8 cellular contexts compared by ENCODE assay signal in the genomic region with DNA sequence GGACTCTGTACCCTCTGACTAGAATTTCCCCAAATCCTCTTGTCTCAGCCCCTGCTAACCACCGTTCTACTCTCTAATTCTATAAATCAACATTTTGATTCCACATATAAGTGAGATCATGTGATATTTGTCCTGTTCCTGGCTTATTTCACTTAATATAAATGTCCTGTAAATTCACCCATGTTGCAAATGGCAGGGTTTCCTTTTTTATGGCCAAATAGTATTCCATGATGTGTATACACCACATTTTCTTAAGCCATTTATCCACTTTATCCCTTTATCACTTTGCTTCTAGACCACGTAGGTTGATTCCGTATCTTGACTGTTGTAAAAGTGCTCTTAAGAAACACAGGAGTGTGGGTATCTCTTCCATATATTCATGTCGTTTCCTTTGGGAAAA.
"Had no signal": no experiment of that assay in that cellular context is flagged by ENCODE, and none has a peak within 500 bp of the region (broad histone marks: within the 10 kb centered on the region; RNA-seq: fewer than 3 reads in every experiment).

No MANE protein-coding gene starts in this region.

- H3K9ac ChIP-seq: KMS-11 had no signal

- ATAC-seq: HepG2 had no signal

- H3K27ac ChIP-seq: HL-60, KMS-11 had no signal

- H3K27me3 Mint-ChIP-seq: IgD-negative memory B cell had no signal

- H3K4me2 ChIP-seq: KMS-11 had no signal

- FAIRE-seq: HepG2, HTR-8/SVneo had no signal

- DNase-seq: IMR-90, KBM-7, KG1 had no signal
